10 cellular contexts compared by ENCODE assay signal in the genomic region with DNA sequence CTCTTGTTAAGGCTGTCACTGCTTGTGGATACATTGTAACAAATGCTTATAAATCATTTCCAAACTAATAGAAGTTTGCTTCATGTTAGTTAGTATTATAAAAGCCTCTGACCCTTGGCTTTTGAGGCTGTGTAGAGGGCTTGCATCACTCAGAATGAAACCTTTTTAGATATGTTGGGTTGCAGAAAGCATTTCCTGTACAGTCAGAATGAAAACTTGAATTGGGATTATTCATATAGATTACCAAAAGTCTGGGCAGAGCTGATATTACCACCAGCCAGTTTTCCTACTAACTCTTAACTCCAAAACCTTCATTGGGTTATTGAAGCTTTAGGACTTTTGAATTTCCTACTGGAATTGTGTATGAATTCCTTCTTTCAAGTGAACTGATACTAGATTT. TPM values are rescaled to one million over a fixed set of nuclear protein-coding genes. Genes with fewer than 3 reads are reported as not detected.
DNase-seq lines count a peak whose midpoint lies in the region; ATAC-seq and TF ChIP-seq lines count a peak whose summit lies in the region.
"Had no signal": no experiment of that assay in that cellular context is flagged by ENCODE, and none has a peak within 500 bp of the region (broad histone marks: within the 10 kb centered on the region; RNA-seq: fewer than 3 reads in every experiment).

No MANE protein-coding gene starts in this region.

- H3K27me3 ChIP-seq in CD8-positive, alpha-beta T cell (ENCODE audit: insufficient read depth, low read length): no peaks in the 10 kb centered on the region
- H3K27me3 ChIP-seq: SJCRH30 had no signal

- POLR2A ChIA-PET in CD8-positive, alpha-beta T cell (lab: Charles Lee): interaction anchor here (1.6 kb wide), 1 partner anchor 12 kb away, joined by 4 read pairs; a partner anchor contains a TSS

- no peaks in the 10 kb centered on the region for H3K9me3 Mint-ChIP-seq in CD8-positive, alpha-beta T cell
- no peaks in the 10 kb centered on the region for H3K9me3 Mint-ChIP-seq in activated T-helper 17 cell treated with anti-CD3 and anti-CD28 coated beads, Interleukin-2, amount 50 U/mL, for 72 hours

- no peak overlapping the region for H3K4me3 ChIP-seq in CD8-positive, alpha-beta T cell (ENCODE audit: low read depth, low read length)
- H3K4me3 ChIP-seq: SJCRH30 had no signal

- H3K36me3 ChIP-seq in CD8-positive, alpha-beta T cell (ENCODE audit: insufficient read depth, low read length): no peaks in the 10 kb centered on the region

- peaks cover 75% of the 10 kb centered on the region for H3K4me1 Mint-ChIP-seq in CD8-positive, alpha-beta T cell (ENCODE audit: low read depth)
- H3K4me1 Mint-ChIP-seq in activated T-helper 17 cell treated with anti-CD3 and anti-CD28 coated beads, Interleukin-2, amount 50 U/mL, for 72 hours: peaks cover 56% of the 10 kb centered on the region

- H3K27ac Mint-ChIP-seq in CD8-positive, alpha-beta T cell: peak overlapping the region; percentile 37
- peak overlapping the region; percentile 63 for H3K27ac Mint-ChIP-seq in activated T-helper 17 cell treated with anti-CD3 and anti-CD28 coated beads, Interleukin-2, amount 50 U/mL, for 72 hours

- CTCF ChIA-PET in CD8-positive, alpha-beta T cell (lab: Charles Lee): interaction anchor here (0.8 to 1.7 kb wide), 2 partner anchors 8 to 250 kb away, joined by 3 to 5 read pairs; no protein-coding TSS in a partner anchor

- intact Hi-C loops in CD8-positive, alpha-beta T cell (cut with DNase I, micrococcal nuclease): no loop called here
- intact Hi-C loops in posterior cingulate gyrus (cut with DNase I): no loop called here

- no peak for ATAC-seq in CD8-positive, alpha-beta T cell
- peak; percentile 94 for ATAC-seq in GM19043 (IDR thresholded peaks at IDR 0.05; ENCODE audit: low read depth, unreplicated experiment)
- ATAC-seq in HG03039 (IDR thresholded peaks at IDR 0.05; ENCODE audit: unreplicated experiment): peak; percentile 50
- ATAC-seq in activated T-helper 17 cell treated with anti-CD3 and anti-CD28 coated beads, Interleukin-2, amount 50 U/mL, for 72 hours (replicated peaks): peak; percentile 80
- ATAC-seq: sciatic nerve had no signal

- H3K27me3 Mint-ChIP-seq in CD8-positive, alpha-beta T cell (ENCODE audit: low read depth): no peaks in the 10 kb centered on the region
- H3K27me3 Mint-ChIP-seq in activated T-helper 17 cell treated with anti-CD3 and anti-CD28 coated beads, Interleukin-2, amount 50 U/mL, for 72 hours: no peaks in the 10 kb centered on the region

- no peak overlapping the region for H3K27ac ChIP-seq in CD8-positive, alpha-beta T cell (ENCODE audit: low read depth, low read length)
- H3K27ac ChIP-seq: SJCRH30 had no signal

- no peaks in the 10 kb centered on the region for H3K9me3 ChIP-seq in CD8-positive, alpha-beta T cell (ENCODE audit: low read length)
- H3K9me3 ChIP-seq: SJCRH30 had no signal

- no peak for TF ChIP-seq CTCF in CD8-positive, alpha-beta T cell (IDR thresholded peaks at IDR 0.05)

- DNase-seq in CD8-positive, alpha-beta T cell: no peak
- DNase-seq in posterior cingulate gyrus: no peak
- DNase-seq in activated CD4-positive, CD25-positive, alpha-beta regulatory T cell (lab: John Stamatoyannopoulos, UW): no peak
- no peak for DNase-seq in cerebellar cortex (ENCODE audit: low spot score)
- no peak for DNase-seq in stimulated activated naive CD4-positive, alpha-beta T cell treated with Interleukin-2 at 50 U/mL for 16 hours (lab: John Stamatoyannopoulos, UW)
- DNase-seq: SJCRH30 had no signal

- H3K36me3 Mint-ChIP-seq in CD8-positive, alpha-beta T cell: peaks cover 62% of the 10 kb centered on the region
- H3K36me3 Mint-ChIP-seq in activated T-helper 17 cell treated with anti-CD3 and anti-CD28 coated beads, Interleukin-2, amount 50 U/mL, for 72 hours (ENCODE audit: low read depth): peaks cover 86% of the 10 kb centered on the region

- peaks cover 33% of the 10 kb centered on the region for H3K4me1 ChIP-seq in CD8-positive, alpha-beta T cell (ENCODE audit: insufficient read depth, low read length)
- H3K4me1 ChIP-seq: SJCRH30 had no signal

- H3K4me3 Mint-ChIP-seq in CD8-positive, alpha-beta T cell: no peak overlapping the region
- H3K4me3 Mint-ChIP-seq in activated T-helper 17 cell treated with anti-CD3 and anti-CD28 coated beads, Interleukin-2, amount 50 U/mL, for 72 hours: peak overlapping the region; percentile 64

RNA-seq across cellular contexts. Expression of a gene that starts 12.0 kb away (rescaled TPM):
- 100 to 1,000 TPM; 127 to 136 TPM for total RNA-seq in CD8-positive, alpha-beta T cell
- 100 to 1,000 TPM in 1 of 2 donors, 10 to 100 TPM in 1; 81.6 to 118 TPM for total RNA-seq in activated T-helper 17 cell treated with anti-CD3 and anti-CD28 coated beads, Interleukin-2, amount 50 U/mL, for 72 hours

RNA-seq across cellular contexts. Expression of a gene that starts 46.9 kb away (rescaled TPM):
- total RNA-seq in CD8-positive, alpha-beta T cell: 100 to 1,000 TPM; 148 to 160 TPM
- total RNA-seq in activated T-helper 17 cell treated with anti-CD3 and anti-CD28 coated beads, Interleukin-2, amount 50 U/mL, for 72 hours: 100 to 1,000 TPM; 155 to 275 TPM
